Comparison of ENCODE assay signal across 28 cellular contexts in genomic region chr3:180543877-180544276, GRCh38.
"Had no signal": no experiment of that assay in that cellular context is flagged by ENCODE, and none has a peak within 500 bp of the region (broad histone marks: within the 10 kb centered on the region; RNA-seq: fewer than 3 reads in every experiment).

No MANE protein-coding gene starts in this region.

- H3K27me3 ChIP-seq: neural progenitor cell, ovary, spleen, suprapubic skin, testis, tibial artery, transverse colon, upper lobe of right lung, uterus had no signal

- H3K4me3 ChIP-seq: neural progenitor cell, ovary, psoas muscle, skin epidermis, smooth muscle cell, spleen, suprapubic skin, testis, tibial artery, transverse colon, upper lobe of right lung, uterus had no signal

- H3K27ac ChIP-seq: neural progenitor cell, ovary, parathyroid adenoma, psoas muscle, skin epidermis, spleen, suprapubic skin, testis, tibial artery, transverse colon, upper lobe of right lung, uterus had no signal

- H3K4me1 ChIP-seq: neural progenitor cell, psoas muscle, spleen, suprapubic skin, testis, tibial artery, transverse colon, upper lobe of right lung, uterus had no signal

- H3K4me2 ChIP-seq: neural progenitor cell, smooth muscle cell had no signal

- H3K36me3 ChIP-seq: neural progenitor cell, ovary, spleen, suprapubic skin, tibial artery, transverse colon, upper lobe of right lung, uterus had no signal

- DNase-seq: natural killer cell; occipital lobe; ovary; posterior cingulate gyrus; psoas muscle; right cardiac atrium; spleen; stimulated activated CD4-positive, alpha-beta T cell treated with anti-CD3 and anti-CD28 coated beads, Interleukin-12 subunit alpha, Interleukin-12 subunit beta, amount 100 ng/mL, for 4 hours; stimulated activated CD4-positive, alpha-beta T cell treated with anti-CD3 and anti-CD28 coated beads, Interleukin-1b, Interleukin-23, amount 100 ng/mL, for 48 hours; stimulated activated CD4-positive, alpha-beta T cell treated with anti-CD3 and anti-CD28 coated beads, Interleukin-4, amount 100 ng/mL, for 1 hour; stimulated activated CD4-positive, alpha-beta T cell treated with anti-CD3 and anti-CD28 coated beads, Interleukin-4, amount 100 ng/mL, for 4 hours; stimulated activated CD8-positive, alpha-beta memory T cell treated with anti-CD3 and anti-CD28 coated beads, Interleukin-4, amount 100 ng/mL, for 48 hours; stimulated activated naive CD4-positive, alpha-beta T cell; stimulated activated naive CD8-positive, alpha-beta T cell treated with anti-CD3 and anti-CD28 coated beads, Interleukin-15, amount 100 ng/mL, for 72 hours; stimulated activated naive CD8-positive, alpha-beta T cell treated with anti-CD3 and anti-CD28 coated beads, Interleukin-15, Interleukin-2, amounts not matched to agents 100 U/mL and 50 U/mL, for 24 hours; substantia nigra; testis; tibial artery; transverse colon; upper lobe of right lung; uterus had no signal

- ATAC-seq: natural killer cell; psoas muscle; right cardiac atrium; sciatic nerve; stimulated activated memory B cell treated with anti-CD40 and anti-IgM and Interleukin-4, amounts not matched to agents 10 μg/mL and 1 μg/mL and 100 μg/mL, for 72 hours; stimulated activated naive CD8-positive, alpha-beta T cell treated with anti-CD3 and anti-CD28 coated beads, Interleukin-15, amount 100 ng/mL, for 72 hours; stimulated activated naive CD8-positive, alpha-beta T cell treated with anti-CD3 and anti-CD28 coated beads, Interleukin-15, Interleukin-2, amounts not matched to agents 100 U/mL and 50 U/mL, for 24 hours; upper lobe of right lung had no signal

- H2AFZ ChIP-seq: neural progenitor cell, parathyroid adenoma had no signal

- H3K9ac ChIP-seq: neural progenitor cell, parathyroid adenoma had no signal

- H3K9me3 ChIP-seq: ovary, psoas muscle, suprapubic skin, testis, tibial artery, transverse colon, upper lobe of right lung, uterus had no signal
